ENCODE assay signal across 30 cellular contexts in the genomic region with DNA sequence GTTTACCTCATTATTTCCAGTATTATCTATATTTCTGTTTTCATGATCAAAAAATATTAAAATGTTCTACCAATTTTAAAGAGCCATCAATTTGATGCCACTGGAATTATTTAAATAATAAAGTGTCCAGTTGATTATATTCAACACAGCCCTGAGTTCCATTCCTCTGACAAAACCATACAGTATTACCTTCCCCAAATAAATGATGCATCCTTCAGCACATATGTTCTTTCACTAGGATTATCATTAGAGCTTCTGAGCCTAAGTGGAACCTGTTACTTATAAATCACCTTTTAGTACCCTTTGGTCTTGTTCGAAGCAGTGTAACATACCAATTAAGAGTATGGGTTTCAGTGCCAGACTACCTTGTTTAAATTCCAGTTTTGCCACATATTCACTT.
"Had no signal": no experiment of that assay in that cellular context is flagged by ENCODE, and none has a peak within 500 bp of the region (broad histone marks: within the 10 kb centered on the region; RNA-seq: fewer than 3 reads in every experiment).

No MANE protein-coding gene starts in this region.

- H3K4me1 ChIP-seq: esophagus squamous epithelium had no signal

- DNase-seq: activated CD4-positive, alpha-beta memory T cell treated with anti-CD3 and anti-CD28 coated beads, Interleukin-2, amount 10 ng/mL, durations not matched to agents 7 days and 5 days; activated CD4-positive, alpha-beta T cell treated with anti-CD3 and anti-CD28 coated beads for 1 hour; activated CD4-positive, alpha-beta T cell treated with anti-CD3 and anti-CD28 coated beads for 4 hours; activated CD4-positive, alpha-beta T cell treated with anti-CD3 and anti-CD28 coated beads, Interleukin-2, amount 10 ng/mL, durations not matched to agents 7 days and 5 days; activated CD4-positive, alpha-beta T cell treated with anti-CD3 and anti-CD28 coated beads, Interleukin-2, amount 50 U/mL, for 4 hours; activated CD8-positive, alpha-beta memory T cell treated with anti-CD3 and anti-CD28 coated beads, Interleukin-2, amount 50 U/mL, for 48 hours; activated gamma-delta T cell; activated naive CD4-positive, alpha-beta T cell; activated naive CD4-positive, alpha-beta T cell treated with anti-CD3 and anti-CD28 coated beads, Interleukin-2, amount 10 ng/mL, durations not matched to agents 7 days and 5 days; activated naive CD8-positive, alpha-beta T cell treated with anti-CD3 and anti-CD28 coated beads, Interleukin-2, amount 10 ng/mL, durations not matched to agents 7 days and 5 days; activated T-cell treated with anti-CD3 and anti-CD28 coated beads for 4 hours; activated T-cell treated with anti-CD3 and anti-CD28 coated beads, Interleukin-2, amount 50 U/mL, for 24 hours; activated T-cell treated with anti-CD3 and anti-CD28 coated beads, Interleukin-2, amount 50 U/mL, for 72 hours; brain microvascular endothelial cell; cortex of kidney; dermis blood vessel endothelial cell; effector CD4-positive, alpha-beta T cell; effector memory CD8-positive, alpha-beta T cell; esophagus squamous epithelium; foreskin melanocyte; heart right ventricle; T-helper 2 cell had no signal

- ATAC-seq: activated naive CD4-positive, alpha-beta T cell treated with anti-CD3 and anti-CD28 coated beads, Interleukin-2, amount 50 U/mL, for 72 hours; activated T-cell treated with anti-CD3 and anti-CD28 coated beads, Interleukin-2, amount 50 U/mL, for 72 hours; effector memory CD8-positive, alpha-beta T cell; gastroesophageal sphincter; heart right ventricle; WTC11 had no signal

- H3K79me2 ChIP-seq: hepatocyte had no signal

- FAIRE-seq: astrocyte, bronchial epithelial cell, colon had no signal

- H2AFZ ChIP-seq: hepatocyte had no signal

- H3K36me3 ChIP-seq: brain microvascular endothelial cell had no signal

- H3K27ac ChIP-seq: brain microvascular endothelial cell, esophagus squamous epithelium, gastroesophageal sphincter, heart right ventricle, hepatocyte, VCaP had no signal

- H3K27me3 ChIP-seq: brain microvascular endothelial cell, esophagus squamous epithelium, gastroesophageal sphincter, heart right ventricle, hepatocyte had no signal

- H3K9me3 ChIP-seq: esophagus squamous epithelium, gastroesophageal sphincter, heart right ventricle had no signal

- H3K4me2 ChIP-seq: hepatocyte had no signal

- H3K4me3 ChIP-seq: esophagus squamous epithelium, gastroesophageal sphincter, heart right ventricle, hepatocyte had no signal
